In the genomic region with DNA sequence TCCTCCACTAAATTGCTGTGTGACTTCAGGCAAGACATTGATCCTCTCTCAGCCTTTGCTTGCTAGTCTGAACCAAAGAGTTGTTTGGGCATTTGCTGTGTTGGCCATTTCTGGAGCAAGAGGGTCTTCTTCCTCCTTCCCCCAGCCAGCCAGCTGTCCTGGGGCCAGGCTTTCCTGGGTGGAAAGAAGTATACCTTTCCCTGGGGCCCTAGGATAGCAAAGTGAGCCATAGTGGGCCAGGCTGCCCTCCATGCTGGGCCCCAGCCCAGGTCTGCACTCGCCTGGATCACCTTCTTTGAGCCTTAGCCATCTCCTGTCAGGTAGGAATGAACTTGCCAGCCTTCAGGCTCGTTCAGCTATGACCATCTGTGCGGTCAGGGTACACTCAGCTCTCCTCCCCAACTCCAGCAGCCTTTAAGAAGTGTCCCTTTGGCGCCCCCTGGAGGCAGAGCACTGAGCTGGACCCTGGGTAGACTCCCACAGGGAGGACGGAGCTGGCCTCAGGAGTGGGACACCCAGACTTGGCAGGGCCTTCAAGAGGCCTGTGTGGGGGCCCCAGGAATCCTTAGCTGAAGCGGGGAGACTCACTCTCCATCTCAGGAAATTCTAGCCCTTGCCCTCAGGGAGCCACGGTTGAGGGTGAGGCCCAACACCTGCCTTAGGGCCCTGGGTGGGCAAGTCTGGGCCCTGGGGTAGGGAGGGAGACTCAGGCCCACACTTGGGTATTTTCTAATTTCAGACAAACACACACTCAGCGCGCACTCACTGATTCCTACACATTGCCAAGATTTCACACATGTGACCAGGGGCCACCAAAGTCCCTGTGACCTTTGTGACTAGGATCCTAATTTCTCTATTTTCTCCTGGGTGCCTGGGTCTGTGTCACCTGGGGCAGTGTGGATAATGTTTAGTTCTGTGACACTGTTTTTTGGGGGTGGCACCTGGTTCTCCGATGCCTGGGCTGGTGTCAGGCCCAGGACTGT, we compare ENCODE assay signal across 7 cellular contexts. TPM values are rescaled to one million over a fixed set of nuclear protein-coding genes. Genes with fewer than 3 reads are reported as not detected.
DNase-seq lines count a peak whose midpoint lies in the region; ATAC-seq and TF ChIP-seq lines count a peak whose summit lies in the region.

No MANE protein-coding gene starts in this region.

- H3K4me3 ChIP-seq in OCI-LY1 (ENCODE audit: low read depth, low read length, poor library complexity, severe bottlenecking): no peak overlapping the region
- no peak overlapping the region for H3K4me3 ChIP-seq in naive thymus-derived CD4-positive, alpha-beta T cell (ENCODE audit: low read length)

- no peaks in the 10 kb centered on the region for H3K36me3 Mint-ChIP-seq in naive thymus-derived CD4-positive, alpha-beta T cell

- H3K27ac Mint-ChIP-seq in naive thymus-derived CD4-positive, alpha-beta T cell: no peak overlapping the region

- no peaks in the 10 kb centered on the region for H3K9me2 ChIP-seq in OCI-LY1 (ENCODE audit: low read depth, low read length)

- peak; percentile 88 for TF ChIP-seq CTCF in GM13976 (IDR thresholded peaks at IDR 0.05; ENCODE audit: borderline replicate concordance, control extremely low read depth, extremely low read depth, insufficient read depth, missing control alignments)
- TF ChIP-seq CTCF in OCI-LY1 (IDR thresholded peaks at IDR 0.05; ENCODE audit: low read length): peak; percentile 88

- CTCF ChIA-PET in naive thymus-derived CD4-positive, alpha-beta T cell (lab: Charles Lee): interaction anchor here (0.5 to 8.0 kb wide), 21 partner anchors 10 to 278 kb away, joined by 3 to 164 read pairs (median 4); no protein-coding TSS in a partner anchor

- H3K79me2 ChIP-seq in OCI-LY1 (ENCODE audit: insufficient read depth, low read length): no peaks in the 10 kb centered on the region

- no peak overlapping the region for H2AFZ ChIP-seq in OCI-LY1 (ENCODE audit: low read length)

- H3K9me3 Mint-ChIP-seq in naive thymus-derived CD4-positive, alpha-beta T cell: no peaks in the 10 kb centered on the region

- DNase-seq in GM13976 (ENCODE audit: low spot score) (peak; percentile 89), HS-5 (ENCODE audit: low read depth) (peak; percentile 47), activated T-cell treated with anti-CD3 and anti-CD28 coated beads for 1 hour (ENCODE audit: low read depth) (peak; percentile 84)
- DNase-seq in naive thymus-derived CD4-positive, alpha-beta T cell: peak; percentile 53 to 86 (median 64)
- peak; percentile 52 to 69 for DNase-seq in stimulated activated CD8-positive, alpha-beta memory T cell treated with anti-CD3 and anti-CD28 coated beads, Interleukin-7, amount 100 ng/mL, for 48 hours (ENCODE audit: extremely low read depth in 1 of 2, low read depth in 1 of 2)

- in situ Hi-C loops in GM13976 (cut with MboI; ENCODE audit: low sequenced_read_pairs, unreplicated experiment): loop anchor here (10.0 to 25.0 kb wide), 2 partner anchors 60 to 268 kb away; partner anchors contain the start of genes SPCS2 and XRRA1

- intact Hi-C loops in naive thymus-derived CD4-positive, alpha-beta T cell (cut with micrococcal nuclease): loop anchor here (1.0 to 2.0 kb wide), 7 partner anchors 44 to 276 kb away; no protein-coding TSS in a partner anchor

- peaks cover 0 to 9% (median 6%) of the 10 kb centered on the region in 5 donors for H3K27me3 Mint-ChIP-seq in naive thymus-derived CD4-positive, alpha-beta T cell

- no peak overlapping the region for H3K4me2 ChIP-seq in OCI-LY1 (ENCODE audit: low read length)

- POLR2A ChIA-PET in naive thymus-derived CD4-positive, alpha-beta T cell (lab: Charles Lee): interaction anchor here (1.3 kb wide), 1 partner anchor 37 kb away, joined by 3 read pairs; no protein-coding TSS in a partner anchor

- H3K27ac ChIP-seq in OCI-LY1 (ENCODE audit: low read depth, low read length, poor library complexity, severe bottlenecking): no peak overlapping the region
- H3K27ac ChIP-seq in naive thymus-derived CD4-positive, alpha-beta T cell (ENCODE audit: low read depth, low read length): no peak overlapping the region

- peak; percentile 89 for ATAC-seq in esophagus mucosa
- peak; percentile 92 for ATAC-seq in naive thymus-derived CD4-positive, alpha-beta T cell

- H4K20me1 ChIP-seq in OCI-LY1 (ENCODE audit: insufficient read depth, low read length): no peaks in the 10 kb centered on the region

- H3K27me3 ChIP-seq in OCI-LY1 (ENCODE audit: insufficient read depth, low read length): no peaks in the 10 kb centered on the region
- H3K27me3 ChIP-seq in naive thymus-derived CD4-positive, alpha-beta T cell (ENCODE audit: control insufficient read depth in 2 of 2, insufficient read depth in 2 of 2, low read length in 2 of 2): peaks cover 0 to 2% of the 10 kb centered on the region in 2 donors

- H3K4me1 Mint-ChIP-seq in naive thymus-derived CD4-positive, alpha-beta T cell: peaks cover 0 to 2% (median 0%) of the 10 kb centered on the region in 7 donors

- no peak overlapping the region for H3K4me3 Mint-ChIP-seq in naive thymus-derived CD4-positive, alpha-beta T cell

- H3K4me1 ChIP-seq in OCI-LY1 (ENCODE audit: insufficient read depth, low read length, severe bottlenecking): no peaks in the 10 kb centered on the region
- no peaks in the 10 kb centered on the region for H3K4me1 ChIP-seq in naive thymus-derived CD4-positive, alpha-beta T cell (ENCODE audit: control insufficient read depth in 2 of 2, insufficient read depth in 2 of 2, low read length in 2 of 2)

- no peaks in the 10 kb centered on the region for H3K9me3 ChIP-seq in OCI-LY1 (ENCODE audit: low read length)
- no peaks in the 10 kb centered on the region for H3K9me3 ChIP-seq in naive thymus-derived CD4-positive, alpha-beta T cell (ENCODE audit: control insufficient read depth in 2 of 3, low read length in 3 of 3)

- no peak overlapping the region for H3K9ac ChIP-seq in OCI-LY1 (ENCODE audit: low read length)

- no peaks in the 10 kb centered on the region for H3K36me3 ChIP-seq in OCI-LY1 (ENCODE audit: insufficient read depth, low read length)
- no peaks in the 10 kb centered on the region for H3K36me3 ChIP-seq in naive thymus-derived CD4-positive, alpha-beta T cell (ENCODE audit: control insufficient read depth in 2 of 3, insufficient read depth in 3 of 3, low read length in 3 of 3)

- H3F3A ChIP-seq in OCI-LY1 (ENCODE audit: insufficient read depth, low read length): no peaks in the 10 kb centered on the region

RNA-seq across cellular contexts. Expression of gene TPBGL, which starts 35.6 kb away (rescaled TPM):
- not detected for total RNA-seq in esophagus mucosa
- total RNA-seq in naive thymus-derived CD4-positive, alpha-beta T cell: under 1 TPM; 0.15 to 0.58 (median 0.27) TPM
- polyA plus RNA-seq in naive thymus-derived CD4-positive, alpha-beta T cell: under 1 TPM in 1 of 2 donors, not detected in 1; 0.40 TPM

RNA-seq across cellular contexts. Expression of gene SLCO2B1, which starts 54.1 kb away (rescaled TPM):
- 9.7 TPM for total RNA-seq in esophagus mucosa
- 1 to 10 TPM in 2 of 5 experiments, under 1 TPM in 2, not detected in 1; 0.19 to 4.3 (median 1.9) TPM for total RNA-seq in naive thymus-derived CD4-positive, alpha-beta T cell
- polyA plus RNA-seq in naive thymus-derived CD4-positive, alpha-beta T cell: not detected
